Comparison of ENCODE assay signal across 25 cellular contexts in genomic region chr18:8130089-8130488, GRCh38.
"Had no signal": no experiment of that assay in that cellular context is flagged by ENCODE, and none has a peak within 500 bp of the region (broad histone marks: within the 10 kb centered on the region; RNA-seq: fewer than 3 reads in every experiment).

No MANE protein-coding gene starts in this region.

- DNase-seq: IMR-90, Kasumi-1, MV-4-11, NCI-H1048, NCI-H1105 treated with DMSO at 0.1 percent for 48 hours, NCI-H1436, NCI-H187, NCI-H2029, NCI-H2081 treated with DMSO at 0.1 percent for 48 hours, NCI-H2171, NCI-H226, NCI-H446, NCI-H510A, NCI-H524 treated with DMSO at 0.1 percent for 48 hours, NCI-H69, NCI-H774, Right ventricle myocardium superior, RPMI8226, SIG-M5, T-helper 1 cell had no signal

- ATAC-seq: HepG2 had no signal

- H3K4me3 ChIP-seq: SJSA1, SK-N-MC had no signal

- H3K4me2 ChIP-seq: KMS-11 had no signal

- H3K36me3 ChIP-seq: SJSA1 had no signal

- H3K9me3 ChIP-seq: SJSA1 had no signal

- H3K9ac ChIP-seq: KMS-11 had no signal

- FAIRE-seq: HepG2, RCC 7860 had no signal

- H3K27ac ChIP-seq: KMS-11, SJSA1, SK-N-MC had no signal

- H3K27me3 ChIP-seq: SJSA1 had no signal
